ENCODE assay signal across 1 cellular context in genomic region chr12:11810962-11811361, GRCh38.
TF ChIP-seq lines count a peak whose summit lies in the region.

No MANE protein-coding gene starts in this region.

TF ChIP-seq in GM12878, 131 proteins besides CTCF, POLR2A, EP300 and RAD21 (continued from another document):
- peak; percentile 17 for TF ChIP-seq CUX1 (IDR thresholded peaks at IDR 0.05; ENCODE audit: insufficient replicate concordance, low read depth, low read length)
- TF ChIP-seq SUZ12 (IDR thresholded peaks at IDR 0.05; ENCODE audit: unreplicated experiment): no peak
- no peak for TF ChIP-seq TARDBP (IDR thresholded peaks at IDR 0.05; ENCODE audit: borderline replicate concordance)
- TF ChIP-seq E2F4 (IDR thresholded peaks at IDR 0.05; ENCODE audit: low read depth, low read length): no peak
- TF ChIP-seq CREM (IDR thresholded peaks at IDR 0.05; ENCODE audit: low read depth): peak; percentile 56; the same call in 1 of the 2 replicates
- TF ChIP-seq NR2C1 (IDR thresholded peaks at IDR 0.05): no peak
- peak; percentile 88 for TF ChIP-seq RUNX3 (IDR thresholded peaks at IDR 0.05; ENCODE audit: low read length)
- TF ChIP-seq ZBED1 (IDR thresholded peaks at IDR 0.05; ENCODE audit: borderline replicate concordance): 0 out of 2 replicates have a peak, but pooled peaks have one; percentile 34
- no peak for TF ChIP-seq SREBF2 (IDR thresholded peaks at IDR 0.05; ENCODE audit: low read length)
- peak; percentile 82; the same call in 1 of the 2 replicates for TF ChIP-seq FOXM1 (IDR thresholded peaks at IDR 0.05; ENCODE audit: low read depth, low read length)
- no peak for TF ChIP-seq REST (IDR thresholded peaks at IDR 0.05; ENCODE audit: low read depth, low read length)
- no peak for TF ChIP-seq DPF2 (IDR thresholded peaks at IDR 0.05)
- TF ChIP-seq ATF3 (IDR thresholded peaks at IDR 0.05; ENCODE audit: borderline replicate concordance, extremely low read depth, low read depth, low read length): no peak
- TF ChIP-seq POU2F2 (IDR thresholded peaks at IDR 0.05; ENCODE audit: borderline replicate concordance, low read depth, low read length): no peak
- TF ChIP-seq ASH2L (IDR thresholded peaks at IDR 0.05; ENCODE audit: borderline replicate concordance, low read depth): no peak
- peak; percentile 41; the same call in 1 of the 2 replicates for TF ChIP-seq ZNF687 (IDR thresholded peaks at IDR 0.05)
- no peak for TF ChIP-seq BMI1 (IDR thresholded peaks at IDR 0.05; ENCODE audit: borderline replicate concordance)
- peak; percentile 34; the same call in 1 of the 2 replicates for TF ChIP-seq MEF2A (IDR thresholded peaks at IDR 0.05; ENCODE audit: insufficient read depth, low read depth, low read length)
- peak in 1 of 2 experiments; percentile 75; a peak in 1 of 4 replicates for TF ChIP-seq ETV6 (conservative IDR thresholded peaks at IDR 0.05 in 1 of 2, IDR thresholded peaks at IDR 0.05 in 1 of 2; ENCODE audit: borderline replicate concordance in 1 of 2, low read depth in 1 of 2)
- TF ChIP-seq ATF2 (IDR thresholded peaks at IDR 0.05; ENCODE audit: low read length): peak; percentile 59; the same call in 1 of the 2 replicates
- TF ChIP-seq JUND (IDR thresholded peaks at IDR 0.05; ENCODE audit: low read depth, low read length): no peak
- TF ChIP-seq EED (IDR thresholded peaks at IDR 0.05; ENCODE audit: low read depth): peak; percentile 38
- TF ChIP-seq HCFC1 (IDR thresholded peaks at IDR 0.05; ENCODE audit: low read length): no peak
- no peak for TF ChIP-seq POLR2AphosphoS2 (IDR thresholded peaks at IDR 0.05; ENCODE audit: low read depth, low read length)
- peak; percentile 67 for TF ChIP-seq BCL3 (IDR thresholded peaks at IDR 0.05; ENCODE audit: borderline replicate concordance, insufficient read depth, low read depth, low read length, poor library complexity, severe bottlenecking)
- peak; percentile 70 for TF ChIP-seq BCL11A (IDR thresholded peaks at IDR 0.05; ENCODE audit: low read depth, low read length)
- no peak for TF ChIP-seq TCF7 (IDR thresholded peaks at IDR 0.05; ENCODE audit: borderline replicate concordance)
